Comparison of ENCODE assay signal across 1 cellular context in the genomic region with DNA sequence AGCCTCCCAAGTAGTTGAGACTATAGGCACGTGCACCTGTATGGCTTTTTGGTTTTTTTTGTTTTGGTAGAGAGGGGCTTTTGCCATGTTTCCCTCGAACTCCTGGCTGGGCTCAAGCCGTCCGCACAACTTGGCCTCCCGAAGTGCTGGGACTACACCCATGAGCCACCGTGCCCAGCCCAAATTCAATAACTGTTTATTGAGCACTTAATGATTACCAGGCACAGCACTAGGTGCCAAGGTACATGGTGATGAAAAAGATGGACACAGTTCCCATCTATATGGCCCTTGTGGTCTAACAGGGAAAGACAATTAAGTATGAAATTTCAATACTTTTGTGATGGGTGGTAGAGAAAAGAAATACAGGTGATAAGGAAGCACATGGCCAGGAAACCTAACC.
TF ChIP-seq lines count a peak whose summit lies in the region.

No MANE protein-coding gene starts in this region.

TF ChIP-seq in HepG2, 621 proteins besides CTCF, POLR2A, EP300 and RAD21 (continued from another document):
- TF ChIP-seq, protein P1, sequence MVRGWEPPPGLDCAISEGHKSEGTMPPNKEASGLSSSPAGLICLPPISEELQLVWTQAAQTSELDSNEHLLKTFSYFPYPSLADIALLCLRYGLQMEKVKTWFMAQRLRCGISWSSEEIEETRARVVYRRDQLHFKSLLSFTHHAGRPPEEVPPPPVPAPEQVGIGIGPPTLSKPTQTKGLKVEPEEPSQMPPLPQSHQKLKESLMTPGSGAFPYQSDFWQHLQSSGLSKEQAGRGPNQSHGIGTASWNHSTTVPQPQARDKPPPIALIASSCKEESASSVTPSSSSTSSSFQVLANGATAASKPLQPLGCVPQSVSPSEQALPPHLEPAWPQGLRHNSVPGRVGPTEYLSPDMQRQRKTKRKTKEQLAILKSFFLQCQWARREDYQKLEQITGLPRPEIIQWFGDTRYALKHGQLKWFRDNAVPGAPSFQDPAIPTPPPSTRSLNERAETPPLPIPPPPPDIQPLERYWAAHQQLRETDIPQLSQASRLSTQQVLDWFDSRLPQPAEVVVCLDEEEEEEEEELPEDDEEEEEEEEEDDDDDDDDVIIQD (CRISPR knock-in tag; IDR thresholded peaks at IDR 0.05; ENCODE audit: low read depth): no peak
- no peak for TF ChIP-seq ZNF10 (CRISPR knock-in tag; IDR thresholded peaks at IDR 0.05; ENCODE audit: borderline replicate concordance, low read depth)
- no peak for TF ChIP-seq ZNF572 (CRISPR knock-in tag; IDR thresholded peaks at IDR 0.05)
- TF ChIP-seq MIER2 (CRISPR knock-in tag; IDR thresholded peaks at IDR 0.05): no peak
- TF ChIP-seq ZSCAN30 (CRISPR knock-in tag; IDR thresholded peaks at IDR 0.05): no peak
- no peak for TF ChIP-seq ZNF607 (CRISPR knock-in tag; IDR thresholded peaks at IDR 0.05; ENCODE audit: borderline replicate concordance)
- no peak for TF ChIP-seq ZNF382 (CRISPR knock-in tag; IDR thresholded peaks at IDR 0.05; ENCODE audit: borderline replicate concordance)
TF ChIP-seq in HepG2: peak in this region for 0.
